ENCODE assay signal across 8 cellular contexts in genomic region chrX:63754141-63754859, GRCh38. TPM values are rescaled to one million over a fixed set of nuclear protein-coding genes. Genes with fewer than 3 reads are reported as not detected.
A peak's percentile ranks its signal among the peaks of the same experiment; 100 is the strongest.
DNase-seq lines count a peak whose midpoint lies in the region; ATAC-seq and TF ChIP-seq lines count a peak whose summit lies in the region.

No MANE protein-coding gene starts in this region.

- in situ Hi-C loops in brain microvascular endothelial cell (cut with HindIII; ENCODE audit: low pct_ligation_motif_present, low sequenced_read_pairs), result no loop called here

- ATAC-seq in HG02981 (IDR thresholded peaks at IDR 0.05; ENCODE audit: unreplicated experiment), result peak; percentile 24
- peak; percentile 70 for ATAC-seq in left lung
- ATAC-seq in stimulated activated naive B cell treated with anti-CD40 and anti-IgM and Interleukin-4, amounts not matched to agents 10 μg/mL and 1 μg/mL and 100 μg/mL, for 72 hours (replicated peaks), result peak; percentile 52 to 60

- peaks cover 0 to 3% of the 10 kb centered on the region in 2 donors for H3K27me3 Mint-ChIP-seq in stimulated activated naive B cell treated with anti-CD40 and anti-IgM and Interleukin-4, amounts not matched to agents 10 μg/mL and 1 μg/mL and 100 μg/mL, for 72 hours

- DNase-seq in NOMO-1 treated with DMSO at 0.1 percent for 48 hours (lab: John Stamatoyannopoulos, UW; ENCODE audit: unreplicated experiment) (peak; percentile 41), NOMO-1 treated with dmso at 0.1 percent for 144 hours (lab: John Stamatoyannopoulos, UW; ENCODE audit: unreplicated experiment) (no peak), SK-N-DZ (ENCODE audit: low spot score) (peak; percentile 14), brain microvascular endothelial cell (no peak), left lung (peak; percentile 37 to 54), UCSD-AML1 (lab: John Stamatoyannopoulos, UW; ENCODE audit: unreplicated experiment) (no peak)
- DNase-seq in stimulated activated naive B cell treated with anti-CD40 and anti-IgM and Interleukin-4, amounts not matched to agents 10 μg/mL and 1 μg/mL and 100 μg/mL, for 72 hours, result peak; percentile 3

- H3K27ac Mint-ChIP-seq in stimulated activated naive B cell treated with anti-CD40 and anti-IgM and Interleukin-4, amounts not matched to agents 10 μg/mL and 1 μg/mL and 100 μg/mL, for 72 hours, result peak overlapping the region; percentile 97

- TF ChIP-seq CTCF in brain microvascular endothelial cell (IDR thresholded peaks at IDR 0.05; ENCODE audit: low read depth, low read length, missing control alignments), result no peak
- TF ChIP-seq CTCF in left lung (IDR thresholded peaks at IDR 0.05), result no peak

- H3K36me3 Mint-ChIP-seq in stimulated activated naive B cell treated with anti-CD40 and anti-IgM and Interleukin-4, amounts not matched to agents 10 μg/mL and 1 μg/mL and 100 μg/mL, for 72 hours, result peaks cover 0 to 4% of the 10 kb centered on the region in 2 donors

- no peaks in the 10 kb centered on the region for H3K9me3 ChIP-seq in left lung

- intact Hi-C loops in left lung (cut with DNase I), result no loop called here

- H3K36me3 ChIP-seq in brain microvascular endothelial cell (replicated peaks), result no peaks in the 10 kb centered on the region
- H3K36me3 ChIP-seq in left lung, result peaks cover 0 to 3% of the 10 kb centered on the region in 2 donors

- H3K27ac ChIP-seq in brain microvascular endothelial cell (peak overlapping the region; percentile 85), left lung (peak overlapping the region; percentile 82 to 87)

- peak overlapping the region; percentile 91 to 97 for H3K4me3 Mint-ChIP-seq in stimulated activated naive B cell treated with anti-CD40 and anti-IgM and Interleukin-4, amounts not matched to agents 10 μg/mL and 1 μg/mL and 100 μg/mL, for 72 hours

- H3K4me1 Mint-ChIP-seq in stimulated activated naive B cell treated with anti-CD40 and anti-IgM and Interleukin-4, amounts not matched to agents 10 μg/mL and 1 μg/mL and 100 μg/mL, for 72 hours, result peaks cover 26 to 43% of the 10 kb centered on the region in 2 donors

- no peaks in the 10 kb centered on the region for H3K9me3 Mint-ChIP-seq in stimulated activated naive B cell treated with anti-CD40 and anti-IgM and Interleukin-4, amounts not matched to agents 10 μg/mL and 1 μg/mL and 100 μg/mL, for 72 hours

- H3K4me3 ChIP-seq in brain microvascular endothelial cell (ENCODE audit: low read depth, low read length), result peak overlapping the region; percentile 74
- peak overlapping the region; percentile 28 to 59 for H3K4me3 ChIP-seq in left lung

- no peaks in the 10 kb centered on the region for H3K27me3 ChIP-seq in brain microvascular endothelial cell (replicated peaks)
- H3K27me3 ChIP-seq in left lung, result no peaks in the 10 kb centered on the region

- peaks cover 3 to 5% of the 10 kb centered on the region in 2 donors for H3K4me1 ChIP-seq in left lung

RNA-seq across cellular contexts. Expression of gene ARHGEF9, which starts 30.7 kb away (rescaled TPM):
- 10.0 and 12.7 TPM in 2 replicates for polyA plus RNA-seq in SK-N-DZ (2014; cell fraction: cytosol; rRNA removed)
- polyA plus RNA-seq in SK-N-DZ (2014; cell fraction: nucleus; rRNA removed), result 20.1 and 33.6 TPM in 2 replicates
- 10 to 100 TPM; 23.9 to 26.8 TPM for total RNA-seq in left lung

Comparison
In these comparisons a context has a peak if more than half of its experiments do, and no peak if none do; other contexts are left out.
1. DNase-seq: peak in NOMO-1 treated with DMSO at 0.1 percent for 48 hours (single experiment), SK-N-DZ (single experiment), left lung (2 of 2) and stimulated activated naive B cell treated with anti-CD40 and anti-IgM and Interleukin-4, amounts not matched to agents 10 μg/mL and 1 μg/mL and 100 μg/mL, for 72 hours (single experiment); none in NOMO-1 treated with dmso at 0.1 percent for 144 hours (single experiment), brain microvascular endothelial cell (single experiment) and UCSD-AML1 (single experiment).
2. Peak in every context shown above with its lines, with median percentiles within 50 percentile points of each other: ATAC-seq.